ENCODE assay signal across 17 cellular contexts in genomic region chr18:49875155-49875554, GRCh38.
A peak's percentile ranks its signal among the peaks of the same experiment; 100 is the strongest.
DNase-seq lines count a peak whose midpoint lies in the region; ATAC-seq and TF ChIP-seq lines count a peak whose summit lies in the region.
"Had no signal": no experiment of that assay in that cellular context is flagged by ENCODE, and none has a peak within 500 bp of the region (broad histone marks: within the 10 kb centered on the region; RNA-seq: fewer than 3 reads in every experiment).

No MANE protein-coding gene starts in this region.

- H3K4me1 ChIP-seq in upper lobe of right lung (no peaks in the 10 kb centered on the region), uterus (no peaks in the 10 kb centered on the region)
- H3K4me1 ChIP-seq: BLaER1 treated with 17β-estradiol and CSF1 and Interleukin-3, amounts not matched to agents 10 nM and 100 nM had no signal

- H3K27me3 ChIP-seq in upper lobe of right lung (no peaks in the 10 kb centered on the region), uterus (no peaks in the 10 kb centered on the region)
- H3K27me3 ChIP-seq: BLaER1 treated with 17β-estradiol and CSF1 and Interleukin-3, amounts not matched to agents 10 nM and 100 nM had no signal

- H3K36me3 ChIP-seq in upper lobe of right lung (no peaks in the 10 kb centered on the region), uterus (no peaks in the 10 kb centered on the region)
- H3K36me3 ChIP-seq: BLaER1 treated with 17β-estradiol and CSF1 and Interleukin-3, amounts not matched to agents 10 nM and 100 nM had no signal

- TF ChIP-seq CTCF in GM12865 (IDR thresholded peaks at IDR 0.05; ENCODE audit: insufficient read depth, low read depth, low read length, missing control alignments), result no peak
- TF ChIP-seq CTCF in coronary artery (IDR thresholded peaks at IDR 0.05), result no peak
- no peak for TF ChIP-seq CTCF in upper lobe of right lung (IDR thresholded peaks at IDR 0.05)
- no peak for TF ChIP-seq CTCF in uterus (IDR thresholded peaks at IDR 0.05)

- H3K27ac ChIP-seq in coronary artery (no peak overlapping the region), upper lobe of right lung (no peak overlapping the region), uterus (no peak overlapping the region)
- H3K27ac ChIP-seq: BLaER1 treated with 17β-estradiol and CSF1 and Interleukin-3, amounts not matched to agents 10 nM and 100 nM; HL-60 had no signal

- H3K4me3 ChIP-seq in GM12865 (ENCODE audit: low read depth, low read length) (no peak overlapping the region), coronary artery (no peak overlapping the region), upper lobe of right lung (no peak overlapping the region), uterus (no peak overlapping the region)
- H3K4me3 ChIP-seq: BLaER1 treated with 17β-estradiol and CSF1 and Interleukin-3, amounts not matched to agents 10 nM and 100 nM; GM12878 had no signal

- intact Hi-C loops in upper lobe of right lung (cut with DNase I) (no loop called here), uterus (cut with DNase I; ENCODE audit: low total_unique reads) (no loop called here)

- DNase-seq in GM12865 (ENCODE audit: low read depth) (peak; percentile 7), coronary artery (ENCODE audit: low spot score) (peak; percentile 45), left lobe of liver (ENCODE audit: low spot score) (no peak), upper lobe of right lung (peak; percentile 22), uterus (no peak)
- DNase-seq: 8988T; Calu3; CD8-positive, alpha-beta T cell; DMS79 treated with DMSO at 0.1 percent for 48 hours; GF-D8; H9; IMR-90 had no signal

- TF ChIP-seq POLR2A in uterus (IDR thresholded peaks at IDR 0.05), result no peak

- H3K9me3 ChIP-seq in upper lobe of right lung, result no peaks in the 10 kb centered on the region
- H3K9me3 ChIP-seq in uterus, result no peaks in the 10 kb centered on the region
- H3K9me3 ChIP-seq: BLaER1 treated with 17β-estradiol and CSF1 and Interleukin-3, amounts not matched to agents 10 nM and 100 nM had no signal

- peak; percentile 75 for ATAC-seq in left lobe of liver
- no peak for ATAC-seq in upper lobe of right lung
- ATAC-seq in HG02885 (IDR thresholded peaks at IDR 0.05; ENCODE audit: poor library complexity, unreplicated experiment), result no peak
- no peak for ATAC-seq in GM21737 (IDR thresholded peaks at IDR 0.05; ENCODE audit: unreplicated experiment)
- ATAC-seq: CD8-positive, alpha-beta T cell had no signal

Comparison
In these comparisons a context has a peak if more than half of its experiments do, and no peak if none do; other contexts are left out.
1. DNase-seq: peak in GM12865 (single experiment), coronary artery (single experiment) and upper lobe of right lung (single experiment); none in left lobe of liver (single experiment) and uterus (0 of 2).